Comparison of ENCODE assay signal across 15 cellular contexts in the genomic region with DNA sequence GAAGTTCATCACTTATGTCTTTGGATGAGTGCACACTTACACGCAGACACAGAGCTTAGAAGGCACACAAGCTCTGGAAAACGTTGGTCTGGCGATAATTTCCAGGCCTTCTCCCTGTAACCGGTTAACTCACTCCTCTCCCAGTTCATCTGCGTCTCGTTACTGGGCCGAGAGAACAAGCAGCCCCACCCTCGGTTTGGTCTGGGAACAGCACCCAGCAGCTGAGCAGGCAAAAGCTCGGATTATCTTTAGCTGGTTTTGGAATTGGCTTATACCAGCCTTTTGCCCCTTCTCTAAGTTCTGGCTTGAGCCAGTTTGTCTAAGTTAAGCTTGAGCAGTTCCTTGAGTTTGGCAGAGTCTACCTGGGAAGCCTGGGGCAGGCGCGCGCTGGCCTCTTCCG.
A peak's percentile ranks its signal among the peaks of the same experiment; 100 is the strongest.
DNase-seq lines count a peak whose midpoint lies in the region; FAIRE-seq and TF ChIP-seq lines count a peak whose summit lies in the region.
"Had no signal": no experiment of that assay in that cellular context is flagged by ENCODE, and none has a peak within 500 bp of the region (broad histone marks: within the 10 kb centered on the region; RNA-seq: fewer than 3 reads in every experiment).

No MANE protein-coding gene starts in this region.

- FAIRE-seq in HTR-8/SVneo (lab: Jason Lieb, UNC) = no peak
- FAIRE-seq: bronchial epithelial cell, GM12892 had no signal

- TF ChIP-seq CTCF in cardiac fibroblast (IDR thresholded peaks at IDR 0.05; ENCODE audit: low read depth, low read length) = peak; percentile 53

- H3K9me3 ChIP-seq in stomach smooth muscle (ENCODE audit: control insufficient read depth in 2 of 2, low read length in 2 of 2) = no peaks in the 10 kb centered on the region

- H3K4me3 ChIP-seq in cardiac fibroblast (replicated peaks in 1 of 2; ENCODE audit: low read depth in 2 of 2, low read length in 2 of 2) (no peak overlapping the region), stomach smooth muscle (ENCODE audit: low read length in 2 of 2) (no peak overlapping the region)

- DNase-seq in EH (ENCODE audit: low read depth) (peak; percentile 57), cardiac fibroblast (ENCODE audit: low read depth in 2 of 2) (peak; percentile 56 to 76), iPS-NIHi11 (ENCODE audit: low spot score) (peak; percentile 14), KG1 (lab: John Stamatoyannopoulos, UW) (no peak), HTR-8/SVneo (ENCODE audit: insufficient read length, low spot score) (no peak), NCI-H1105 (lab: John Stamatoyannopoulos, UW) (no peak)
- no peak for DNase-seq in stimulated activated CD4-positive, alpha-beta T cell treated with anti-CD3 and anti-CD28 coated beads, Interleukin-2, amount 100 ng/mL, for 48 hours
- DNase-seq: activated T-cell treated with anti-CD3 and anti-CD28 coated beads, Interleukin-2, amount 50 U/mL, for 1 hour; DMS 273 treated with DMSO at 0.1 percent for 48 hours; glutamatergic neuron; natural killer cell; NCI-H2107 had no signal

- peak overlapping the region; percentile 69 to 72 for H3K9ac ChIP-seq in stomach smooth muscle (ENCODE audit: low read length in 2 of 2)

- H3K27ac ChIP-seq in stomach smooth muscle (ENCODE audit: low read length) = peak overlapping the region; percentile 93

- H3K36me3 ChIP-seq in stomach smooth muscle (ENCODE audit: control insufficient read depth in 2 of 2, insufficient read depth in 2 of 2, low read length in 2 of 2) = no peaks in the 10 kb centered on the region

- peaks cover 40% of the 10 kb centered on the region for H3K4me1 ChIP-seq in stomach smooth muscle (ENCODE audit: control insufficient read depth, insufficient read depth, low read length)

- no peaks in the 10 kb centered on the region for H3K27me3 ChIP-seq in stomach smooth muscle (ENCODE audit: control insufficient read depth in 1 of 2, insufficient read depth in 2 of 2, low read length in 2 of 2)

Comparison
In these comparisons a context has a peak if more than half of its experiments do, and no peak if none do; other contexts are left out.
1. DNase-seq: peak in EH (single experiment), cardiac fibroblast (2 of 2) and iPS-NIHi11 (single experiment); none in KG1 (single experiment), stimulated activated CD4-positive, alpha-beta T cell treated with anti-CD3 and anti-CD28 coated beads, Interleukin-2, amount 100 ng/mL, for 48 hours (0 of 2), HTR-8/SVneo (single experiment) and NCI-H1105 (single experiment).